ENCODE assay signal across 10 cellular contexts in the genomic region with DNA sequence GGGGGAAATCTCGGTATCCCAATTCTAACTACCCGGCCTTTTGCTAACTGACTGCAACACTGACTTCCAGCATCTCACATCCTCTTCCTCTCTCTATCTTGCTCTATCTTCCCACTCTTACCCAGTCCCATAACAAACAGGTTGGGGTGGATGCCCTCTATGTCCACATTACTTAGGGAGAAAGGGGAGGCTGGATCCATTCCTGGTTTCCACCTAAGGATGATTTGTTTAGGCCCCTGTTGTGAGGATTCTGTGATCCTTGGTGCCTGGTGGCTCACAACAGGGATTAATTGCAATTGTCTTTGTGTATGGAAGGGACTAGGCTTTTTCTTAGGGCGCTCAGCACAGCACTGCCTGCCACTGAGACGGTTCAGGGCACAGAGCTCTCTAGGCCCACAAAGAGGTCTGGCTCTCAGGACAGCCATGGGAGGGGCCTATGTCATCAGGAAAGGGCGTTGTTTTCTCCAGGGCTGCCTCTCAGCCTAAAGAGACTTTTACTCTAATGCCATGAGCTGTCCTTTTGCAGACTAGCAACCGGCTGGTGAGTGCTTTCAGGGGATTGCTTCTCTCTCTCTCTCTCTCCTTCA.
DNase-seq lines count a peak whose midpoint lies in the region; ATAC-seq and TF ChIP-seq lines count a peak whose summit lies in the region.
"Had no signal": no experiment of that assay in that cellular context is flagged by ENCODE, and none has a peak within 500 bp of the region (broad histone marks: within the 10 kb centered on the region; RNA-seq: fewer than 3 reads in every experiment).

No MANE protein-coding gene starts in this region.

- H3K4me2 ChIP-seq in mesenchymal stem cell (ENCODE audit: low read length, poor library complexity, severe bottlenecking): no peak overlapping the region

- H3K4me1 ChIP-seq in mesenchymal stem cell (ENCODE audit: control insufficient read depth, insufficient read depth, low read depth, low read length): peaks cover 1% of the 10 kb centered on the region
- H3K4me1 ChIP-seq in sigmoid colon: peaks cover 0 to 13% (median 7%) of the 10 kb centered on the region in 4 donors

- no peaks in the 10 kb centered on the region for H3K36me3 Mint-ChIP-seq in chondrocyte (ENCODE audit: low read depth)

- TF ChIP-seq CTCF in sigmoid colon (IDR thresholded peaks at IDR 0.05) (no peak), chondrocyte (IDR thresholded peaks at IDR 0.05) (no peak)

- H3K9ac ChIP-seq in mesenchymal stem cell (ENCODE audit: low read length): no peak overlapping the region

- no peak overlapping the region for H3K27ac ChIP-seq in mesenchymal stem cell (ENCODE audit: low read length, poor library complexity, severe bottlenecking)
- H3K27ac ChIP-seq in sigmoid colon: no peak overlapping the region

- H2AK5ac ChIP-seq in mesenchymal stem cell (ENCODE audit: low read length, severe bottlenecking): no peak overlapping the region

- DNase-seq in COR-L47 (lab: John Stamatoyannopoulos, UW): peak; percentile 20
- peak; percentile 65 for DNase-seq in NCI-H1092 treated with DMSO at 0.1 percent for 48 hours (lab: John Stamatoyannopoulos, UW)
- DNase-seq in astrocyte of the hippocampus (ENCODE audit: low read depth, low spot score): peak; percentile 39
- DNase-seq in mesenchymal stem cell: peak; percentile 56
- no peak for DNase-seq in sigmoid colon
- no peak for DNase-seq in chondrocyte (ENCODE audit: low spot score)
- DNase-seq: NCI-H1930, OCI-M1 had no signal

- H3K4ac ChIP-seq in mesenchymal stem cell (ENCODE audit: low read depth in 1 of 2, low read length in 2 of 2): no peak overlapping the region

- H3K27me3 ChIP-seq in mesenchymal stem cell (ENCODE audit: control insufficient read depth in 1 of 2, insufficient read depth in 1 of 2, low read length in 2 of 2): peaks cover 9 to 34% of the 10 kb centered on the region in 2 experiments
- peaks cover 0 to 19% (median 0%) of the 10 kb centered on the region in 3 donors for H3K27me3 ChIP-seq in sigmoid colon

- H2BK15ac ChIP-seq in mesenchymal stem cell (ENCODE audit: low read depth, poor library complexity, severe bottlenecking): no peak overlapping the region

- ATAC-seq in GM19463 (IDR thresholded peaks at IDR 0.05; ENCODE audit: unreplicated experiment): no peak
- no peak for ATAC-seq in GM21717 (IDR thresholded peaks at IDR 0.05; ENCODE audit: unreplicated experiment)

- H3K23ac ChIP-seq in mesenchymal stem cell (ENCODE audit: low read length in 2 of 2): no peak overlapping the region

- H3K36me3 ChIP-seq in mesenchymal stem cell (ENCODE audit: control insufficient read depth in 1 of 2, insufficient read depth in 2 of 2, low read depth in 1 of 2, low read length in 2 of 2) (no peaks in the 10 kb centered on the region), sigmoid colon (no peaks in the 10 kb centered on the region)

- peak overlapping the region; percentile 81 for H4K8ac ChIP-seq in mesenchymal stem cell (ENCODE audit: low read length)

- no peak overlapping the region for H4K91ac ChIP-seq in mesenchymal stem cell (ENCODE audit: low read length)

- intact Hi-C loops in sigmoid colon (cut with DNase I): no loop called here

- H3K4me3 ChIP-seq in mesenchymal stem cell (ENCODE audit: insufficient read depth in 1 of 2, low read depth in 1 of 2, low read length in 2 of 2): no peak overlapping the region
- H3K4me3 ChIP-seq in sigmoid colon: no peak overlapping the region

- TF ChIP-seq EP300 in sigmoid colon (IDR thresholded peaks at IDR 0.05): no peak

- H2BK5ac ChIP-seq in mesenchymal stem cell (ENCODE audit: low read depth, low read length, poor library complexity, severe bottlenecking): no peak overlapping the region

- peak overlapping the region in 1 of 2 experiments; percentile 50 for H2BK12ac ChIP-seq in mesenchymal stem cell (ENCODE audit: low read length in 2 of 2)

- peak overlapping the region; percentile 24 to 76 for H3K18ac ChIP-seq in mesenchymal stem cell (ENCODE audit: low read depth in 1 of 2, low read length in 2 of 2)

- no peaks in the 10 kb centered on the region for H3K79me1 ChIP-seq in mesenchymal stem cell (replicated peaks; ENCODE audit: low read length, poor library complexity, severe bottlenecking)

- 53% methylated on average over 6 of the region's 6 CpGs for WGBS in mesenchymal stem cell
- WGBS in sigmoid colon, 2 donors: 66% methylated on average over 6 of the region's 6 CpGs

- no peak overlapping the region for H3K14ac ChIP-seq in mesenchymal stem cell (ENCODE audit: low read length in 2 of 2)

- TF ChIP-seq POLR2A in sigmoid colon (IDR thresholded peaks at IDR 0.05): no peak

- no peak overlapping the region for H3K27ac Mint-ChIP-seq in chondrocyte (ENCODE audit: unreplicated experiment)

- H3K4me3 Mint-ChIP-seq in chondrocyte (ENCODE audit: unreplicated experiment): no peak overlapping the region

- peak overlapping the region; percentile 55 for H2AFZ ChIP-seq in mesenchymal stem cell (ENCODE audit: low read depth, low read length)

- peaks cover 55% of the 10 kb centered on the region for H3K27me3 Mint-ChIP-seq in chondrocyte (ENCODE audit: low read depth)

- no peaks in the 10 kb centered on the region for H3K9me3 Mint-ChIP-seq in chondrocyte (ENCODE audit: low read depth)

- no peak overlapping the region for H2BK120ac ChIP-seq in mesenchymal stem cell (ENCODE audit: low read depth, low read length)

- H3K4me1 Mint-ChIP-seq in chondrocyte (ENCODE audit: low read depth): peaks cover 8% of the 10 kb centered on the region

- no peaks in the 10 kb centered on the region for H3K9me3 ChIP-seq in mesenchymal stem cell (ENCODE audit: control insufficient read depth, low read length)
- no peaks in the 10 kb centered on the region for H3K9me3 ChIP-seq in sigmoid colon

Comparison
In these comparisons a context has a peak if more than half of its experiments do, and no peak if none do; other contexts are left out.
1. DNase-seq: peak in COR-L47 (single experiment), NCI-H1092 treated with DMSO at 0.1 percent for 48 hours (single experiment), astrocyte of the hippocampus (single experiment) and mesenchymal stem cell (single experiment); none in sigmoid colon (single experiment) and chondrocyte (single experiment).